In genomic region chr9:6764570-6765334, GRCh38 we compare ENCODE assay signal across 16 cellular contexts. TPM values are rescaled to one million over a fixed set of nuclear protein-coding genes. Genes with fewer than 3 reads are reported as not detected.
DNase-seq lines count a peak whose midpoint lies in the region; ATAC-seq, FAIRE-seq and TF ChIP-seq lines count a peak whose summit lies in the region.
"Had no signal": no experiment of that assay in that cellular context is flagged by ENCODE, and none has a peak within 500 bp of the region (broad histone marks: within the 10 kb centered on the region; RNA-seq: fewer than 3 reads in every experiment).

No MANE protein-coding gene starts in this region.

- H3K4me3 Mint-ChIP-seq in activated naive CD4-positive, alpha-beta T cell treated with anti-CD3 and anti-CD28 coated beads for 36 hours = no peak overlapping the region
- H3K4me3 Mint-ChIP-seq in activated CD4-positive, alpha-beta memory T cell treated with anti-CD3 and anti-CD28 coated beads for 36 hours = no peak overlapping the region

- no peak for TF ChIP-seq CTCF in HCT116 (IDR thresholded peaks at IDR 0.05 in 2 of 3, conservative IDR thresholded peaks at IDR 0.05 in 1 of 3; ENCODE audit: borderline replicate concordance in 1 of 3, insufficient read depth in 1 of 3, low read depth in 2 of 3, low read length in 2 of 3)
- no peak for TF ChIP-seq CTCF in K562 (IDR thresholded peaks at IDR 0.05 in 2 of 3, conservative IDR thresholded peaks at IDR 0.05 in 1 of 3; ENCODE audit: insufficient read depth in 2 of 3, low read depth in 1 of 3, low read length in 3 of 3)
- no peak for TF ChIP-seq CTCF in right atrium auricular region (IDR thresholded peaks at IDR 0.05)

- TF ChIP-seq RAD21 in HCT116 (IDR thresholded peaks at IDR 0.05; ENCODE audit: low read depth) (no peak), K562 (CRISPR knock-in tag; conservative IDR thresholded peaks at IDR 0.05 in 1 of 2, IDR thresholded peaks at IDR 0.05 in 1 of 2) (no peak)

- FAIRE-seq in K562 (lab: Jason Lieb, UNC) = no peak

- RAD21 ChIA-PET in HCT116 (lab: Charles Lee; ENCODE audit: low non-redundant PET in 1 of 2, low total read pairs in 2 of 2, uncharacterized antibody in 2 of 2, unreplicated experiment in 2 of 2) = no interaction called here

- TF ChIP-seq POLR2A in HCT116 (IDR thresholded peaks at IDR 0.05; ENCODE audit: borderline replicate concordance, extremely low read depth, insufficient read depth, insufficient read length) = no peak
- TF ChIP-seq POLR2A in K562 (conservative IDR thresholded peaks at IDR 0.05) = no peak

- H2AFZ ChIP-seq in HCT116 (ENCODE audit: low read depth, low read length, poor library complexity, severe bottlenecking) (no peak overlapping the region), K562 (ENCODE audit: low read depth, low read length) (no peak overlapping the region)

- BruUV-seq in HCT116 (replicated peaks; lab: Mats Ljungman, UMichigan) = no TSS peak
- no TSS peak for BruUV-seq in K562 (replicated peaks; lab: Mats Ljungman, UMichigan)

- peak overlapping the region; percentile 18 for H3K27ac Mint-ChIP-seq in activated naive CD4-positive, alpha-beta T cell treated with anti-CD3 and anti-CD28 coated beads for 36 hours
- no peak overlapping the region for H3K27ac Mint-ChIP-seq in activated CD4-positive, alpha-beta memory T cell treated with anti-CD3 and anti-CD28 coated beads for 36 hours

- no peak for TF ChIP-seq EP300 in K562 (IDR thresholded peaks at IDR 0.05; ENCODE audit: low read length)

- ATAC-seq in HCT116 (no peak), K562 (peak; percentile 33; the same call in 2 of the 3 replicates)
- ATAC-seq: mucosa of descending colon; Panc1; stimulated activated naive CD8-positive, alpha-beta T cell treated with anti-CD3 and anti-CD28 coated beads, Interleukin-15, amount 100 ng/mL, for 72 hours had no signal

- H3K4me1 ChIP-seq in HCT116 (ENCODE audit: control insufficient read depth in 1 of 2, insufficient read depth in 2 of 2, low read length in 2 of 2) (peaks cover 13 to 17% of the 10 kb centered on the region in 2 experiments; a peak in 3 of 4 replicates), K562 (replicated peaks in 1 of 2; ENCODE audit: control insufficient read depth in 2 of 2, insufficient read depth in 2 of 2, low read length in 2 of 2) (peaks cover 4 to 11% of the 10 kb centered on the region in 2 experiments; a peak in 3 of 5 replicates), right atrium auricular region (peaks cover 0 to 21% of the 10 kb centered on the region in 2 donors)

- H3K9me3 Mint-ChIP-seq in activated naive CD4-positive, alpha-beta T cell treated with anti-CD3 and anti-CD28 coated beads for 36 hours = peaks cover 5% of the 10 kb centered on the region
- H3K9me3 Mint-ChIP-seq in activated CD4-positive, alpha-beta memory T cell treated with anti-CD3 and anti-CD28 coated beads for 36 hours = peaks cover 6% of the 10 kb centered on the region

- H3K9me3 ChIP-seq in HCT116 (ENCODE audit: control insufficient read depth in 1 of 2, insufficient read depth in 1 of 2, low read depth in 1 of 2, low read length in 2 of 2) = no peaks in the 10 kb centered on the region
- H3K9me3 ChIP-seq in K562 (replicated peaks; ENCODE audit: control insufficient read depth, insufficient read depth, low read depth, low read length) = no peaks in the 10 kb centered on the region
- H3K9me3 ChIP-seq in right atrium auricular region = no peaks in the 10 kb centered on the region
- H3K9me3 ChIP-seq: mucosa of descending colon had no signal

- H3K27me3 ChIP-seq in HCT116 (ENCODE audit: insufficient read depth, low read length) (no peaks in the 10 kb centered on the region), K562 (ENCODE audit: control insufficient read depth in 2 of 2, insufficient read depth in 2 of 2, low read length in 2 of 2) (no peaks in the 10 kb centered on the region), right atrium auricular region (no peaks in the 10 kb centered on the region)

- H3K79me2 ChIP-seq in HCT116 (ENCODE audit: insufficient read depth, low read length) = peaks cover 64% of the 10 kb centered on the region
- H3K79me2 ChIP-seq in K562 (ENCODE audit: control insufficient read depth, insufficient read depth, low read length) = peaks cover 83% of the 10 kb centered on the region

- CTCF ChIA-PET in activated naive CD4-positive, alpha-beta T cell treated with anti-CD3 and anti-CD28 coated beads for 36 hours (lab: Charles Lee) = interaction anchor here (0.9 to 1.2 kb wide), 2 partner anchors 15 to 20 kb away, joined by 3 to 4 read pairs; no protein-coding TSS in a partner anchor
- CTCF ChIA-PET in HCT116 (lab: Charles Lee) (no interaction called here), K562 (lab: Yijun Ruan, JAX; ENCODE audit: low intra/inter-chr PET ratio) (no interaction called here)
- CTCF ChIA-PET in activated CD4-positive, alpha-beta memory T cell treated with anti-CD3 and anti-CD28 coated beads for 36 hours (lab: Charles Lee) = interaction anchor here (0.8 kb wide), 1 partner anchor 97 kb away, joined by 3 read pairs; no protein-coding TSS in a partner anchor

- H3K36me3 Mint-ChIP-seq in activated naive CD4-positive, alpha-beta T cell treated with anti-CD3 and anti-CD28 coated beads for 36 hours (ENCODE audit: low read depth) = peaks cover 5% of the 10 kb centered on the region
- H3K36me3 Mint-ChIP-seq in activated CD4-positive, alpha-beta memory T cell treated with anti-CD3 and anti-CD28 coated beads for 36 hours = peaks cover 5% of the 10 kb centered on the region

- WGBS in K562 (ENCODE audit: insufficient coverage, low coverage, missing lambda C conversion rate) = 86% methylated on average over 1 of the region's 1 CpG

- intact Hi-C loops in activated naive CD4-positive, alpha-beta T cell treated with anti-CD3 and anti-CD28 coated beads for 36 hours (cut with micrococcal nuclease) = no loop called here
- intact Hi-C loops in HCT116 (cut with micrococcal nuclease) = no loop called here
- intact Hi-C loops in K562 (cut with micrococcal nuclease) = no loop called here
- intact Hi-C loops in activated CD4-positive, alpha-beta memory T cell treated with anti-CD3 and anti-CD28 coated beads for 36 hours (cut with micrococcal nuclease) = no loop called here

- H3K27me3 Mint-ChIP-seq in activated naive CD4-positive, alpha-beta T cell treated with anti-CD3 and anti-CD28 coated beads for 36 hours (ENCODE audit: low read depth) = no peaks in the 10 kb centered on the region
- no peaks in the 10 kb centered on the region for H3K27me3 Mint-ChIP-seq in activated CD4-positive, alpha-beta memory T cell treated with anti-CD3 and anti-CD28 coated beads for 36 hours
- H3K27me3 Mint-ChIP-seq: brain; stimulated activated naive CD8-positive, alpha-beta T cell treated with anti-CD3 and anti-CD28 coated beads, Interleukin-15, amount 100 ng/mL, for 72 hours had no signal

- no peaks in the 10 kb centered on the region for H3K9me1 ChIP-seq in K562 (ENCODE audit: control insufficient read depth, insufficient read depth, low read length)

- in situ Hi-C loops in K562 (cut with MboI) = no loop called here

- POLR2A ChIA-PET in HCT116 (lab: Charles Lee) = no interaction called here
- POLR2A ChIA-PET in K562 (lab: Yijun Ruan, JAX) = no interaction called here
- POLR2A ChIA-PET in activated CD4-positive, alpha-beta memory T cell treated with anti-CD3 and anti-CD28 coated beads for 36 hours (lab: Charles Lee) = no interaction called here

- DNase-seq in activated naive CD4-positive, alpha-beta T cell treated with anti-CD3 and anti-CD28 coated beads for 36 hours = no peak
- no peak for DNase-seq in activated naive CD4-positive, alpha-beta T cell (lab: John Stamatoyannopoulos, UW)
- DNase-seq in HCT116 (ENCODE audit: low read depth, low spot score) = no peak
- no peak for DNase-seq in K562 (ENCODE audit: extremely low read depth in 1 of 4, low spot score in 3 of 4)
- DNase-seq in putamen (ENCODE audit: low spot score) = peak; percentile 47
- no peak for DNase-seq in SKM-1 treated with dmso at 0.1 percent for 144 hours (lab: John Stamatoyannopoulos, UW; ENCODE audit: unreplicated experiment)
- no peak for DNase-seq in right atrium auricular region (ENCODE audit: low spot score)
- no peak for DNase-seq in activated CD4-positive, alpha-beta memory T cell treated with anti-CD3 and anti-CD28 coated beads for 36 hours
- DNase-seq: activated gamma-delta T cell; mucosa of descending colon; NCI-H2029 treated with DMSO at 0.1 percent for 48 hours; NCI-H526 treated with DMSO at 0.1 percent for 48 hours; stimulated activated naive CD8-positive, alpha-beta T cell treated with anti-CD3 and anti-CD28 coated beads, Interleukin-15, amount 100 ng/mL, for 72 hours had no signal

- H3K4me3 ChIP-seq in HCT116 (replicated peaks in 1 of 2; ENCODE audit: low read depth in 1 of 2, low read length in 2 of 2) (no peak overlapping the region), K562 (no peak overlapping the region), right atrium auricular region (no peak overlapping the region)
- H3K4me3 ChIP-seq: mucosa of descending colon had no signal

- H3K36me3 ChIP-seq in HCT116 (ENCODE audit: control insufficient read depth in 1 of 2, insufficient read depth in 2 of 2, low read length in 2 of 2) (no peaks in the 10 kb centered on the region), K562 (ENCODE audit: control insufficient read depth, insufficient read depth, low read length) (no peaks in the 10 kb centered on the region), right atrium auricular region (no peaks in the 10 kb centered on the region)

- H3K27ac ChIP-seq in HCT116 (ENCODE audit: low read depth, low read length) (no peak overlapping the region), K562 (ENCODE audit: extremely low read depth, low read depth, low read length) (no peak overlapping the region; the same call in 2 of the 3 replicates), right atrium auricular region (no peak overlapping the region)
- H3K27ac ChIP-seq: HL-60 had no signal

- H3K9ac ChIP-seq in HCT116 (ENCODE audit: low read length) = no peak overlapping the region
- no peak overlapping the region for H3K9ac ChIP-seq in K562 (ENCODE audit: insufficient read depth in 1 of 2, low read depth in 2 of 2, low read length in 2 of 2)

- no peaks in the 10 kb centered on the region for H3K9me2 ChIP-seq in HCT116 (ENCODE audit: insufficient read depth)

- H3K4me2 ChIP-seq in HCT116 (ENCODE audit: low read length) = peak overlapping the region; percentile 6; the same call in 1 of the 2 replicates
- no peak overlapping the region for H3K4me2 ChIP-seq in K562 (ENCODE audit: insufficient read depth, low read length)

- H3K4me1 Mint-ChIP-seq in activated naive CD4-positive, alpha-beta T cell treated with anti-CD3 and anti-CD28 coated beads for 36 hours (ENCODE audit: low read depth) = peaks cover 76% of the 10 kb centered on the region
- H3K4me1 Mint-ChIP-seq in activated CD4-positive, alpha-beta memory T cell treated with anti-CD3 and anti-CD28 coated beads for 36 hours (ENCODE audit: low read depth) = peaks cover 67% of the 10 kb centered on the region

- H4K20me1 ChIP-seq in HCT116 (ENCODE audit: insufficient read depth) (no peaks in the 10 kb centered on the region), K562 (replicated peaks; ENCODE audit: control insufficient read depth, insufficient read depth, low read length) (peaks cover 3% of the 10 kb centered on the region; the same call in 1 of the 2 replicates)

RNA-seq across cellular contexts. Expression of gene KDM4C, which starts 7.0 kb away (rescaled TPM):
- 10 to 100 TPM; 27.4 to 28.9 TPM for total RNA-seq in activated naive CD4-positive, alpha-beta T cell treated with anti-CD3 and anti-CD28 coated beads for 36 hours
- total RNA-seq in HCT116 (2021; ENCODE audit: unreplicated experiment) = 16.8 TPM
- polyA plus RNA-seq in HCT116 (2012) = 13.6 and 16.7 TPM in 2 replicates
- total RNA-seq in K562 (2011; cell fraction: chromatin; rRNA removed; ENCODE audit: low replicate concordance) = 86.3 and 141 TPM in 2 replicates
- total RNA-seq in K562 (2011; cell fraction: nucleolus; rRNA removed) = 36.9 and 47.4 TPM in 2 replicates
- total RNA-seq in K562 (2011; cell fraction: nucleoplasm; rRNA removed) = 68.0 and 71.1 TPM in 2 replicates
- total RNA-seq in K562 (2014; rRNA removed) = 12.1 and 14.9 TPM in 2 replicates
- total RNA-seq in K562 (2014; rRNA removed; fragmentation: Illumina TruSeq; extraction: Trizol) = 16.9 and 17.0 TPM in 2 replicates
- total RNA-seq in K562 (2015; rRNA removed; fragmentation: Illumina TruSeq; extraction: Trizol) = 13.8 and 14.4 TPM in 2 replicates
- 14.1 and 14.2 TPM in 2 replicates for total RNA-seq in K562 (2021)
- 12.6 and 13.4 TPM in 2 replicates for polyA plus RNA-seq in K562 (2011; rRNA removed)
- 6.5 and 8.6 TPM in 2 replicates for polyA plus RNA-seq in K562 (2011; cell fraction: cytosol; rRNA removed)
- 30.1 and 34.6 TPM in 2 replicates for polyA plus RNA-seq in K562 (2011; cell fraction: nucleus; rRNA removed)
- 8.9 and 9.2 TPM in 2 replicates for polyA plus RNA-seq in K562 (2012)
- 11.3 and 12.8 TPM in 2 replicates for polyA plus RNA-seq in K562 (2014; fragmentation: Illumina TruSeq; extraction: Trizol)
- polyA plus RNA-seq in K562 (2014; fragmentation: Nextera tagmentation; extraction: Ambion mirVana) = 1 to 10 TPM; 5.4 to 5.9 TPM
- 8.6 and 9.9 TPM in 2 replicates for polyA plus RNA-seq in K562 (2014; rRNA removed)
- polyA minus RNA-seq in K562 (2011; rRNA and poly(A)+ RNA removed) = 56.7 and 89.0 TPM in 2 replicates
- polyA minus RNA-seq in K562 (2011; cell fraction: cytosol; rRNA and poly(A)+ RNA removed) = 15.5 and 16.0 TPM in 2 replicates
- polyA minus RNA-seq in K562 (2011; cell fraction: nucleus; rRNA and poly(A)+ RNA removed) = 69.3 and 101 TPM in 2 replicates
- total RNA-seq in right atrium auricular region = 10 to 100 TPM; 11.0 to 11.9 TPM
- 10 to 100 TPM; 26.2 to 28.8 TPM for total RNA-seq in activated CD4-positive, alpha-beta memory T cell treated with anti-CD3 and anti-CD28 coated beads for 36 hours

Comparison
In these comparisons a context has a peak if more than half of its experiments do, and no peak if none do; other contexts are left out.
1. CTCF ChIA-PET loops: an anchor here in activated naive CD4-positive, alpha-beta T cell treated with anti-CD3 and anti-CD28 coated beads for 36 hours (0.9 to 1.2 kb wide) and activated CD4-positive, alpha-beta memory T cell treated with anti-CD3 and anti-CD28 coated beads for 36 hours (0.8 kb wide); none called in HCT116 and K562.